In the genomic region with DNA sequence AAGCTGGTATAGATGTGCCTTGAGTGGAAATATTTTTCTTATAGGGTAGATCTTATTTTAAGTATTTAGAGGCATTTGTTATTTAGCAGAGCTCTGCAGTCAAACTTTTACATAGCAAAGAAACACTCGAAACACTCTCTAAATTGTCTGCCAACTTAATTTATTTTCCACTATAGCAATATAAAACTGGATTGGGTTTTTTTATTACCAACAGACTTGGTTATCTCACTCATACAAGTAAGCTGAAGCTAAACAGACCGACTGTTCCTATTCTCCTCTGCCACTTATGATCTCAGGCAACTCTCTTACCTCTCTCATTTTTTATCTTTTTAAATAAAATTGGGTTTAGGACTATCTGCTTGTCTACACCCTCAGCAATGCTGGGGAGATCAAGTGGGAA, we compare ENCODE assay signal across 24 cellular contexts. TPM values are rescaled to one million over a fixed set of nuclear protein-coding genes. Genes with fewer than 3 reads are reported as not detected.
"Had no signal": no experiment of that assay in that cellular context is flagged by ENCODE, and none has a peak within 500 bp of the region (broad histone marks: within the 10 kb centered on the region; RNA-seq: fewer than 3 reads in every experiment).

No MANE protein-coding gene starts in this region.

- H3K9me3 ChIP-seq: left ventricle myocardium inferior, ovary, right atrium auricular region, right lobe of liver, stomach, testis, thyroid gland, transverse colon, upper lobe of left lung, vagina had no signal

- ATAC-seq: natural killer cell; right lobe of liver; stimulated activated naive B cell treated with anti-CD40 and anti-IgM and Interleukin-4, amounts not matched to agents 10 μg/mL and 1 μg/mL and 100 μg/mL, for 72 hours; stimulated activated naive CD8-positive, alpha-beta T cell treated with anti-CD3 and anti-CD28 coated beads, Interleukin-15, Interleukin-2, amounts not matched to agents 100 U/mL and 50 U/mL, for 24 hours had no signal

- H3K27ac Mint-ChIP-seq: memory B cell; naive B cell; natural killer cell; progenitor cell of endocrine pancreas; stimulated activated naive B cell treated with anti-CD40 and anti-IgM and Interleukin-4, amounts not matched to agents 10 μg/mL and 1 μg/mL and 100 μg/mL, for 72 hours had no signal

- H3K27me3 ChIP-seq: ovary, right atrium auricular region, right lobe of liver, stomach, testis, thyroid gland, transverse colon, upper lobe of left lung, vagina had no signal

- H3K36me3 Mint-ChIP-seq: memory B cell; naive B cell; natural killer cell; stimulated activated naive B cell treated with anti-CD40 and anti-IgM and Interleukin-4, amounts not matched to agents 10 μg/mL and 1 μg/mL and 100 μg/mL, for 72 hours had no signal

- H3K4me3 Mint-ChIP-seq: memory B cell; naive B cell; natural killer cell; stimulated activated naive B cell treated with anti-CD40 and anti-IgM and Interleukin-4, amounts not matched to agents 10 μg/mL and 1 μg/mL and 100 μg/mL, for 72 hours had no signal

- H3K4me1 ChIP-seq: right lobe of liver, testis had no signal

- H3K27ac ChIP-seq: left ventricle myocardium inferior, ovary, right atrium auricular region, right lobe of liver, stomach, testis, thyroid gland, transverse colon, upper lobe of left lung, vagina had no signal

- H3K9me3 Mint-ChIP-seq: memory B cell; naive B cell; natural killer cell; stimulated activated naive B cell treated with anti-CD40 and anti-IgM and Interleukin-4, amounts not matched to agents 10 μg/mL and 1 μg/mL and 100 μg/mL, for 72 hours had no signal

- H3K27me3 Mint-ChIP-seq: progenitor cell of endocrine pancreas had no signal

- H3K36me3 ChIP-seq: left ventricle myocardium inferior, ovary, right atrium auricular region, right lobe of liver, stomach, thyroid gland, transverse colon, upper lobe of left lung, vagina had no signal

- H3K4me3 ChIP-seq: left ventricle myocardium inferior, lung, ovary, right atrium auricular region, right lobe of liver, stomach, testis, thyroid gland, transverse colon, upper lobe of left lung, vagina had no signal

- DNase-seq: hippocampal formation; kidney; left ventricle myocardium inferior; naive B cell; natural killer cell; ovary; right lobe of liver; stimulated activated CD4-positive, alpha-beta T cell treated with anti-CD3 and anti-CD28 coated beads, Interleukin-12 subunit alpha, Interleukin-12 subunit beta, amount 100 ng/mL, for 4 hours; stimulated activated CD4-positive, alpha-beta T cell treated with anti-CD3 and anti-CD28 coated beads, Interleukin-15, amount 100 ng/mL, for 24 hours; stimulated activated CD4-positive, alpha-beta T cell treated with anti-CD3 and anti-CD28 coated beads, Interleukin-2, amount 100 ng/mL, for 24 hours; stimulated activated CD4-positive, alpha-beta T cell treated with anti-CD3 and anti-CD28 coated beads, Interleukin-4, amount 100 ng/mL, for 1 hour; stimulated activated naive B cell treated with anti-CD40 and anti-IgM and Interleukin-4, amounts not matched to agents 10 μg/mL and 1 μg/mL and 100 μg/mL, for 72 hours; stimulated activated naive CD8-positive, alpha-beta T cell treated with anti-CD3 and anti-CD28 coated beads, Interleukin-15, Interleukin-2, amounts not matched to agents 100 U/mL and 50 U/mL, for 24 hours; stomach; testis; thyroid gland; transverse colon; upper lobe of left lung had no signal

RNA-seq across cellular contexts. Expression of a gene that starts 4.6 kb away (rescaled TPM):
- polyA plus RNA-seq: neural cell had no signal
